Comparison of ENCODE assay signal across 8 cellular contexts in the genomic region with DNA sequence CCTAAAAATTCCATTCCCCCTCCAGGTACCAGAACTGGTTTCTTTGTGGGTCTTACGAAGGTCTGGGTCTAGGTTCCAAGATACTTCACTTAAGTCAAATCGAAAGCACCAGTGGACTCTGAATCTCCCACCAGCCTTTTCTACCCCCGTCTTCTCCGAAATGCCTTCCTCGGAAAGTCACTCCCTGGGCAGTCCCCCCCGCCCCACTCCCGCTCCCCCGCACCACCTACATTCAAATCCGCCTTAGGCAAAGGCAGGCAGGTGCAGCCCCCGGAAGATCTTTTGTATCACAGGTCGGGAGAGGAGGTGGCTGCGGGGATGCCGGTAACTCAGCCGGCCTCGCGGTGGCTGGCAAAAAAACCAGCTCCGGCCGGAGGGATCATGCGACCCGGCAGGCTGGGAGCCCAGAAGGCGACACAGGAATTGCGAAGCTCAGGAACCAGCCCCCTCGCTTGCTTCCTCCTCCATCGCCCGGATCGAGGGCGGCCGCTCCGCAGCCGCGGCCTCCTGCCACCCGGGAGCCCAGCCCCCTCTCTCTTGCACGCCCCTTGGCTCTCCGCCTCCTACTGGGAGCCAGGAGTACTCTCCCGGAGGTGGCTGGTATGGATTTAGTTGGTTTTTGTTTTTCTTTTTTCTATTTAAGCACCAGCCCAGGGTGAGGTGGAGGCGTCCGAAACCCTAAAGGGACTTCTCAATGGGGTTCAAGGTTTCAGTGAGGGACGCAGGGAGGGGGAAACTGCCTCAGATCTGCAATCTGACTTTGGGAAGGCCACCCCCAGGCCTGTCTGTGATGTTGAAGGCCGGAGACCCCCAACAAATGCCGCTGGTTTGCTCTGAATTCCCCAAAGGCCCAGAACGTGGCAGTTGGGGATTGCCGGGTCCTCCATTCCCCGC.
A peak's percentile ranks its signal among the peaks of the same experiment; 100 is the strongest.
DNase-seq lines count a peak whose midpoint lies in the region; ATAC-seq lines count a peak whose summit lies in the region.

BCL2L1 (minus strand) TSS at position 481 of the 894 bp plus-strand sequence. CDS start 650 bp downstream, outside the sequence.

- ATAC-seq in HG03039 (IDR thresholded peaks at IDR 0.05; ENCODE audit: unreplicated experiment), result peak; percentile 22
- no peak for ATAC-seq in GM19351 (IDR thresholded peaks at IDR 0.05; ENCODE audit: unreplicated experiment)

- H3K27ac ChIP-seq in cingulate gyrus (ENCODE audit: low read depth, low read length), result peak within 1 kb of the TSS; percentile 99

- H3K9ac ChIP-seq in ES-I3 (ENCODE audit: low read depth, low read length), result peak within 1 kb of the TSS; percentile 85

- peaks cover 21% of the 10 kb centered on the region for H3K4me1 ChIP-seq in ES-I3 (ENCODE audit: insufficient read depth, low read length)

- DNase-seq in NCI-H446 treated with DMSO at 0.1 percent for 48 hours (lab: John Stamatoyannopoulos, UW), result peak; percentile 59
- peak; percentile 85 to 89 for DNase-seq in activated CD4-positive, alpha-beta T cell treated with anti-CD3 and anti-CD28 coated beads for 4 hours
- DNase-seq in kidney tubule cell (ENCODE audit: low spot score), result peak; percentile 90
- DNase-seq in stimulated activated CD4-positive, alpha-beta T cell treated with anti-CD3 and anti-CD28 coated beads, Interleukin-1b, Interleukin-23, amount 100 ng/mL, for 24 hours (ENCODE audit: low read depth in 4 of 4, low spot score in 1 of 4), result peak; percentile 42 to 82 (median 62)

- H3K9me3 ChIP-seq in ES-I3 (ENCODE audit: control insufficient read depth, insufficient read depth, low read length), result no peaks in the 10 kb centered on the region

- H3K36me3 ChIP-seq in ES-I3 (ENCODE audit: insufficient read depth, low read length), result peaks cover 24% of the 10 kb centered on the region
